Comparison of ENCODE assay signal across 12 cellular contexts in genomic region chr14:69880051-69880487, GRCh38. TPM values are rescaled to one million over a fixed set of nuclear protein-coding genes. Genes with fewer than 3 reads are reported as not detected.
DNase-seq lines count a peak whose midpoint lies in the region; ATAC-seq, FAIRE-seq and TF ChIP-seq lines count a peak whose summit lies in the region.
"Had no signal": no experiment of that assay in that cellular context is flagged by ENCODE, and none has a peak within 500 bp of the region (broad histone marks: within the 10 kb centered on the region; RNA-seq: fewer than 3 reads in every experiment).

No MANE protein-coding gene starts in this region.

- POLR2A ChIA-PET in HepG2 (lab: Yijun Ruan, JAX): interaction anchor here (1.2 to 4.1 kb wide), 15 partner anchors 8 to 375 kb away, joined by 3 to 148 read pairs (median 5); partner anchors contain the start of gene SRSF5
- POLR2A ChIA-PET in activated CD4-positive, alpha-beta memory T cell treated with anti-CD3 and anti-CD28 coated beads, Interleukin-2, amount 10 ng/mL, durations not matched to agents 7 days and 5 days (lab: Charles Lee): no interaction called here
- POLR2A ChIA-PET in CD8-positive, alpha-beta T cell (lab: Charles Lee): no interaction called here

- CTCF ChIA-PET in HepG2 (lab: Yijun Ruan, JAX; ENCODE audit: low intra/inter-chr PET ratio, low total read pairs): no interaction called here
- CTCF ChIA-PET in activated CD4-positive, alpha-beta memory T cell treated with anti-CD3 and anti-CD28 coated beads, Interleukin-2, amount 10 ng/mL, durations not matched to agents 7 days and 5 days (lab: Charles Lee): no interaction called here
- CTCF ChIA-PET in CD8-positive, alpha-beta T cell (lab: Charles Lee): no interaction called here

- H4K20me1 ChIP-seq in HepG2 (ENCODE audit: insufficient read depth, low read length): no peaks in the 10 kb centered on the region; the same call in none of the 2 replicates

- peaks cover 53% of the 10 kb centered on the region for H3K79me2 ChIP-seq in HepG2 (ENCODE audit: insufficient read depth, low read length)

- DNase-seq in NCI-H446 (lab: John Stamatoyannopoulos, UW): peak; percentile 15 to 54
- no peak for DNase-seq in NCI-H446 treated with DMSO at 0.1 percent for 48 hours (lab: John Stamatoyannopoulos, UW)
- no peak for DNase-seq in astrocyte of the cerebellum (ENCODE audit: low read depth)
- peak; percentile 46 for DNase-seq in HepG2 (ENCODE audit: low spot score)
- no peak for DNase-seq in thoracic aorta (ENCODE audit: low spot score)
- DNase-seq in activated CD4-positive, alpha-beta memory T cell treated with anti-CD3 and anti-CD28 coated beads, Interleukin-2, amount 10 ng/mL, durations not matched to agents 7 days and 5 days: no peak
- no peak for DNase-seq in CD8-positive, alpha-beta T cell
- no peak for DNase-seq in activated T-cell treated with anti-CD3 and anti-CD28 coated beads for 4 hours

- no peaks in the 10 kb centered on the region for H3K4me1 Mint-ChIP-seq in activated CD4-positive, alpha-beta memory T cell treated with anti-CD3 and anti-CD28 coated beads, Interleukin-2, amount 10 ng/mL, durations not matched to agents 7 days and 5 days
- peaks cover 1% of the 10 kb centered on the region for H3K4me1 Mint-ChIP-seq in CD8-positive, alpha-beta T cell (ENCODE audit: low read depth)

- H3K4me3 ChIP-seq in astrocyte of the cerebellum (ENCODE audit: low read depth, low read length) (peak overlapping the region; percentile 46), HepG2 (replicated peaks in 1 of 3; ENCODE audit: insufficient read depth in 1 of 3, low read depth in 2 of 3, low read length in 3 of 3) (peak overlapping the region; percentile 76 to 91 (median 90)), thoracic aorta (peak overlapping the region; percentile 58)
- H3K4me3 ChIP-seq in CD8-positive, alpha-beta T cell (ENCODE audit: low read depth, low read length): no peak overlapping the region
- H3K4me3 ChIP-seq: GM12878 had no signal

- in situ Hi-C loops in astrocyte of the cerebellum (cut with HindIII; ENCODE audit: low sequenced_read_pairs) (no loop called here), HepG2 (cut with HindIII; ENCODE audit: extremely low pct_ligation_motif_present, low pct_unique_long_range_greater_than_20kb) (no loop called here)

- no peak overlapping the region for H3K4me3 Mint-ChIP-seq in activated CD4-positive, alpha-beta memory T cell treated with anti-CD3 and anti-CD28 coated beads, Interleukin-2, amount 10 ng/mL, durations not matched to agents 7 days and 5 days
- no peak overlapping the region for H3K4me3 Mint-ChIP-seq in CD8-positive, alpha-beta T cell
- H3K4me3 Mint-ChIP-seq: B cell had no signal

- H3K9me3 ChIP-seq in HepG2 (ENCODE audit: low read length) (no peaks in the 10 kb centered on the region), thoracic aorta (no peaks in the 10 kb centered on the region)
- H3K9me3 ChIP-seq in CD8-positive, alpha-beta T cell (ENCODE audit: low read length): no peaks in the 10 kb centered on the region
- H3K9me3 ChIP-seq: neutrophil had no signal

- H3K36me3 ChIP-seq in HepG2 (replicated peaks in 1 of 2; ENCODE audit: control insufficient read depth in 1 of 2, insufficient read depth in 2 of 2, low read length in 2 of 2) (no peaks in the 10 kb centered on the region), thoracic aorta (no peaks in the 10 kb centered on the region)
- H3K36me3 ChIP-seq in CD8-positive, alpha-beta T cell (ENCODE audit: insufficient read depth, low read length): no peaks in the 10 kb centered on the region
- H3K36me3 ChIP-seq: neutrophil had no signal

- TF ChIP-seq EP300 in HepG2 (IDR thresholded peaks at IDR 0.05; ENCODE audit: low read depth in 2 of 2, low read length in 2 of 2) (peak in 1 of 2 experiments; percentile 33; a peak in 1 of 4 replicates), HepG2 (CRISPR knock-in tag; IDR thresholded peaks at IDR 0.05; ENCODE audit: borderline replicate concordance) (no peak)

- no peak for TF ChIP-seq POLR2A in HepG2 (IDR thresholded peaks at IDR 0.05; ENCODE audit: insufficient read depth in 1 of 2, low read depth in 2 of 2, low read length in 2 of 2)

- no peak overlapping the region for H3K27ac Mint-ChIP-seq in activated CD4-positive, alpha-beta memory T cell treated with anti-CD3 and anti-CD28 coated beads, Interleukin-2, amount 10 ng/mL, durations not matched to agents 7 days and 5 days
- H3K27ac Mint-ChIP-seq in CD8-positive, alpha-beta T cell: no peak overlapping the region
- H3K27ac Mint-ChIP-seq: B cell had no signal

- no TSS peak for BruUV-seq in HepG2 (replicated peaks; lab: Mats Ljungman, UMichigan)

- peak; percentile 60 for FAIRE-seq in HepG2 (lab: Jason Lieb, UNC)
- FAIRE-seq: GM12878 had no signal

- no peak overlapping the region for H2AFZ ChIP-seq in HepG2 (ENCODE audit: low read length)

- no peaks in the 10 kb centered on the region for H3K9me3 Mint-ChIP-seq in activated CD4-positive, alpha-beta memory T cell treated with anti-CD3 and anti-CD28 coated beads, Interleukin-2, amount 10 ng/mL, durations not matched to agents 7 days and 5 days
- no peaks in the 10 kb centered on the region for H3K9me3 Mint-ChIP-seq in CD8-positive, alpha-beta T cell

- peak overlapping the region; percentile 75 for H3K4me2 ChIP-seq in HepG2 (ENCODE audit: low read depth, low read length)

- TF ChIP-seq CTCF in astrocyte of the cerebellum (IDR thresholded peaks at IDR 0.05; ENCODE audit: low read depth, low read length, missing control alignments) (no peak), HepG2 (CRISPR knock-in tag; IDR thresholded peaks at IDR 0.05) (no peak), thoracic aorta (IDR thresholded peaks at IDR 0.05) (no peak)
- TF ChIP-seq CTCF in CD8-positive, alpha-beta T cell (IDR thresholded peaks at IDR 0.05): no peak

- no peaks in the 10 kb centered on the region; a peak in 1 of 5 replicates for H3K27me3 ChIP-seq in HepG2 (ENCODE audit: control insufficient read depth in 1 of 2, insufficient read depth in 2 of 2, low read length in 2 of 2)
- no peaks in the 10 kb centered on the region for H3K27me3 ChIP-seq in thoracic aorta (replicated peaks; ENCODE audit: insufficient read depth)
- H3K27me3 ChIP-seq in CD8-positive, alpha-beta T cell (ENCODE audit: insufficient read depth, low read length): no peaks in the 10 kb centered on the region

- peak; percentile 49 for ATAC-seq in HepG2
- ATAC-seq in thoracic aorta (ENCODE audit: insufficient number of reproducible peaks, low FRiP score, low read depth): no peak
- ATAC-seq in CD8-positive, alpha-beta T cell: no peak

- intact Hi-C loops in HepG2 (cut with micrococcal nuclease; ENCODE audit: unreplicated experiment): loop anchor here (10.0 kb wide), 1 partner anchor 65 kb away; no protein-coding TSS in a partner anchor
- intact Hi-C loops in CD8-positive, alpha-beta T cell (cut with DNase I, micrococcal nuclease): no loop called here

- 1% methylated on average over 21 of the region's 21 CpGs for WGBS in HepG2 (ENCODE audit: low lambda C conversion rate)

- H3K4me1 ChIP-seq in HepG2 (ENCODE audit: insufficient read depth, low read length): peaks cover 66% of the 10 kb centered on the region
- H3K4me1 ChIP-seq in thoracic aorta (ENCODE audit: control insufficient read depth in 1 of 2, low read depth in 2 of 2): peaks cover 0 to 32% of the 10 kb centered on the region in 2 donors
- no peaks in the 10 kb centered on the region for H3K4me1 ChIP-seq in CD8-positive, alpha-beta T cell (ENCODE audit: insufficient read depth, low read length)

- peaks cover 60% of the 10 kb centered on the region for H3K27me3 Mint-ChIP-seq in activated CD4-positive, alpha-beta memory T cell treated with anti-CD3 and anti-CD28 coated beads, Interleukin-2, amount 10 ng/mL, durations not matched to agents 7 days and 5 days
- H3K27me3 Mint-ChIP-seq in CD8-positive, alpha-beta T cell (ENCODE audit: low read depth): peaks cover 45% of the 10 kb centered on the region

- peak overlapping the region; percentile 71 for H3K27ac ChIP-seq in HepG2 (ENCODE audit: extremely low read length, insufficient read depth, low read length)
- no peak overlapping the region for H3K27ac ChIP-seq in thoracic aorta
- no peak overlapping the region for H3K27ac ChIP-seq in CD8-positive, alpha-beta T cell (ENCODE audit: low read depth, low read length)
- H3K27ac ChIP-seq: neutrophil had no signal

- no peaks in the 10 kb centered on the region for H3K36me3 Mint-ChIP-seq in activated CD4-positive, alpha-beta memory T cell treated with anti-CD3 and anti-CD28 coated beads, Interleukin-2, amount 10 ng/mL, durations not matched to agents 7 days and 5 days (ENCODE audit: low read depth)
- H3K36me3 Mint-ChIP-seq in CD8-positive, alpha-beta T cell: no peaks in the 10 kb centered on the region

- H3K9ac ChIP-seq in HepG2 (ENCODE audit: insufficient read depth, low read depth, low read length): peak overlapping the region; percentile 79

- TF ChIP-seq RAD21 in HepG2 (CRISPR knock-in tag; IDR thresholded peaks at IDR 0.05): no peak

TF ChIP-seq in HepG2, 621 proteins besides CTCF, POLR2A, EP300 and RAD21 (continues in another document):
- TF ChIP-seq RCOR2 (CRISPR knock-in tag; IDR thresholded peaks at IDR 0.05): no peak

RNA-seq across cellular contexts. Expression of gene SMOC1, which starts 0.9 kb away (rescaled TPM):
- total RNA-seq in HepG2 (2016; rRNA removed; fragmentation: Illumina TruSeq; extraction: Trizol) (7.3 and 17.8 TPM in 2 replicates), thoracic aorta (10 to 100 TPM; 25.2 to 29.8 TPM)
- total RNA-seq in HepG2 (2016; cell fraction: cytosol; rRNA removed; fragmentation: Illumina TruSeq; extraction: Trizol; ENCODE audit: low read depth): 9.0 and 10.2 TPM in 2 replicates
- total RNA-seq in HepG2 (2016; cell fraction: insoluble cytoplasmic fraction; rRNA removed; fragmentation: Illumina TruSeq; extraction: Trizol): 6.2 and 18.0 TPM in 2 replicates
- 6.9 and 8.3 TPM in 2 replicates for total RNA-seq in HepG2 (2016; cell fraction: membrane; rRNA removed; fragmentation: Illumina TruSeq; extraction: Trizol)
- 20.7 and 28.1 TPM in 2 replicates for total RNA-seq in HepG2 (2016; cell fraction: nucleus; rRNA removed; fragmentation: Illumina TruSeq; extraction: Trizol)
- polyA plus RNA-seq in HepG2 (2011; rRNA removed): 35.6 and 42.1 TPM in 2 replicates
- polyA plus RNA-seq in HepG2 (2011; cell fraction: cytosol; rRNA removed): 32.2 and 39.1 TPM in 2 replicates
- 47.2 and 50.5 TPM in 2 replicates for polyA plus RNA-seq in HepG2 (2011; cell fraction: nucleus; rRNA removed)
- polyA plus RNA-seq in HepG2 (2012): 31.2 and 40.4 TPM in 2 replicates
- 2.0 and 2.9 TPM in 2 replicates for polyA plus RNA-seq in HepG2 (2016; cell fraction: cytosol; fragmentation: Illumina TruSeq; extraction: Trizol; ENCODE audit: low read depth)
- 11.7 and 14.0 TPM in 2 replicates for polyA plus RNA-seq in HepG2 (2016; cell fraction: insoluble cytoplasmic fraction; fragmentation: Illumina TruSeq; extraction: Trizol; ENCODE audit: low read depth)
- 3.9 TPM in 2 replicates for polyA plus RNA-seq in HepG2 (2016; cell fraction: membrane; fragmentation: Illumina TruSeq; extraction: Trizol; ENCODE audit: low read depth)
- 47.9 and 54.1 TPM in 2 replicates for polyA plus RNA-seq in HepG2 (2016; cell fraction: nucleus; fragmentation: Illumina TruSeq; extraction: Trizol; ENCODE audit: insufficient read depth, low read depth)
- 31.7 and 106 TPM in 2 replicates for polyA minus RNA-seq in HepG2 (2011; rRNA and poly(A)+ RNA removed; ENCODE audit: low replicate concordance)
- polyA minus RNA-seq in HepG2 (2011; cell fraction: cytosol; rRNA and poly(A)+ RNA removed): 26.9 and 29.0 TPM in 2 replicates
- polyA minus RNA-seq in HepG2 (2011; cell fraction: nucleus; rRNA and poly(A)+ RNA removed): 31.0 and 31.3 TPM in 2 replicates
- total RNA-seq in activated CD4-positive, alpha-beta memory T cell treated with anti-CD3 and anti-CD28 coated beads, Interleukin-2, amount 10 ng/mL, durations not matched to agents 7 days and 5 days: not detected
- total RNA-seq in CD8-positive, alpha-beta T cell: not detected
- total RNA-seq: fibroblast of villous mesenchyme had no signal

Comparison
In these comparisons a context has a peak if more than half of its experiments do, and no peak if none do; other contexts are left out.
1. DNase-seq: peak in NCI-H446 (2 of 2) and HepG2 (single experiment); none in NCI-H446 treated with DMSO at 0.1 percent for 48 hours (single experiment), astrocyte of the cerebellum (single experiment), thoracic aorta (single experiment), activated CD4-positive, alpha-beta memory T cell treated with anti-CD3 and anti-CD28 coated beads, Interleukin-2, amount 10 ng/mL, durations not matched to agents 7 days and 5 days (single experiment), CD8-positive, alpha-beta T cell (0 of 7) and activated T-cell treated with anti-CD3 and anti-CD28 coated beads for 4 hours (single experiment).
2. RNA of gene SMOC1, which starts 0.9 kb away (total RNA-seq): 25.2 to 29.8 TPM in thoracic aorta and 6.2 to 28.1 TPM in HepG2; not detected in activated CD4-positive, alpha-beta memory T cell treated with anti-CD3 and anti-CD28 coated beads, Interleukin-2, amount 10 ng/mL, durations not matched to agents 7 days and 5 days and not detected in CD8-positive, alpha-beta T cell; every median in the first group is over 4 times any median in the second.